In genomic region chr20:46708172-46708860, GRCh38 we compare ENCODE assay signal across 9 cellular contexts. TPM values are rescaled to one million over a fixed set of nuclear protein-coding genes. Genes with fewer than 3 reads are reported as not detected.
DNase-seq lines count a peak whose midpoint lies in the region; ATAC-seq and TF ChIP-seq lines count a peak whose summit lies in the region.
"Had no signal": no experiment of that assay in that cellular context is flagged by ENCODE, and none has a peak within 500 bp of the region (broad histone marks: within the 10 kb centered on the region; RNA-seq: fewer than 3 reads in every experiment).

No MANE protein-coding gene starts in this region.

- no peak overlapping the region for H3K9ac ChIP-seq in HCT116 (ENCODE audit: low read length)

- H3K36me3 Mint-ChIP-seq in central memory CD8-positive, alpha-beta T cell (ENCODE audit: insufficient read depth), result peaks cover 2% of the 10 kb centered on the region
- H3K36me3 Mint-ChIP-seq in naive B cell, result peaks cover 7 to 17% of the 10 kb centered on the region in 2 donors

- H3K9me3 Mint-ChIP-seq in central memory CD8-positive, alpha-beta T cell, result no peaks in the 10 kb centered on the region
- H3K9me3 Mint-ChIP-seq in naive B cell, result peaks cover 0 to 19% (median 7%) of the 10 kb centered on the region in 7 donors

- H3K4me2 ChIP-seq in HCT116 (ENCODE audit: low read length), result no peak overlapping the region

- no peak overlapping the region for H3K4me3 Mint-ChIP-seq in central memory CD8-positive, alpha-beta T cell
- H3K4me3 Mint-ChIP-seq in naive B cell, result peak overlapping the region in 6 of 8 donors; percentile 3 to 84 (median 52)

- RAD21 ChIA-PET in HCT116 (lab: Charles Lee; ENCODE audit: low non-redundant PET in 1 of 2, low total read pairs in 2 of 2, uncharacterized antibody in 2 of 2, unreplicated experiment in 2 of 2), result no interaction called here

- H3K4me1 Mint-ChIP-seq in central memory CD8-positive, alpha-beta T cell, result peaks cover 15% of the 10 kb centered on the region
- peaks cover 14 to 21% (median 16%) of the 10 kb centered on the region in 3 donors for H3K4me1 Mint-ChIP-seq in naive B cell

- peak overlapping the region; percentile 29 for H3K27ac Mint-ChIP-seq in central memory CD8-positive, alpha-beta T cell (ENCODE audit: low read depth)
- no peak overlapping the region for H3K27ac Mint-ChIP-seq in naive B cell

- no TSS peak for BruUV-seq in HCT116 (replicated peaks; lab: Mats Ljungman, UMichigan)

- H3K9me3 ChIP-seq in HCT116 (ENCODE audit: control insufficient read depth in 1 of 2, insufficient read depth in 1 of 2, low read depth in 1 of 2, low read length in 2 of 2) (no peaks in the 10 kb centered on the region; a peak in 1 of 4 replicates), left lung (peaks cover 0 to 6% of the 10 kb centered on the region in 2 donors)
- H3K9me3 ChIP-seq in effector memory CD4-positive, alpha-beta T cell (ENCODE audit: control insufficient read depth, low read length), result no peaks in the 10 kb centered on the region

- no peak for TF ChIP-seq RAD21 in HCT116 (IDR thresholded peaks at IDR 0.05; ENCODE audit: low read depth)

- H3K36me3 ChIP-seq in HCT116 (ENCODE audit: control insufficient read depth in 1 of 2, insufficient read depth in 2 of 2, low read length in 2 of 2), result no peaks in the 10 kb centered on the region
- H3K36me3 ChIP-seq in effector memory CD4-positive, alpha-beta T cell (ENCODE audit: control insufficient read depth, insufficient read depth, low read length), result no peaks in the 10 kb centered on the region
- no peaks in the 10 kb centered on the region for H3K36me3 ChIP-seq in left lung

- H3K4me3 ChIP-seq in HCT116 (replicated peaks in 1 of 2; ENCODE audit: low read depth in 1 of 2, low read length in 2 of 2), result no peak overlapping the region
- H3K4me3 ChIP-seq in effector memory CD4-positive, alpha-beta T cell (ENCODE audit: insufficient read depth, low read depth, low read length, poor library complexity, severe bottlenecking), result no peak overlapping the region
- H3K4me3 ChIP-seq in left lung, result no peak overlapping the region

- no peaks in the 10 kb centered on the region for H4K20me1 ChIP-seq in HCT116 (ENCODE audit: insufficient read depth)

- H3K4me1 ChIP-seq in HCT116 (ENCODE audit: control insufficient read depth in 1 of 2, insufficient read depth in 2 of 2, low read length in 2 of 2), result no peaks in the 10 kb centered on the region
- H3K4me1 ChIP-seq in effector memory CD4-positive, alpha-beta T cell (ENCODE audit: control insufficient read depth, insufficient read depth, low read length, poor library complexity, severe bottlenecking), result peaks cover 6% of the 10 kb centered on the region
- peaks cover 0 to 15% of the 10 kb centered on the region in 2 donors for H3K4me1 ChIP-seq in left lung

- TF ChIP-seq CTCF in AG09319 (IDR thresholded peaks at IDR 0.05; ENCODE audit: low read depth, low read length) (peak; percentile 5), HCT116 (IDR thresholded peaks at IDR 0.05 in 2 of 3, conservative IDR thresholded peaks at IDR 0.05 in 1 of 3; ENCODE audit: borderline replicate concordance in 1 of 3, insufficient read depth in 1 of 3, low read depth in 2 of 3, low read length in 2 of 3) (peak; percentile 6 to 56 (median 56); a peak in 5 of 6 replicates), left lung (IDR thresholded peaks at IDR 0.05) (no peak)

- TF ChIP-seq POLR2A in HCT116 (IDR thresholded peaks at IDR 0.05; ENCODE audit: borderline replicate concordance, extremely low read depth, insufficient read depth, insufficient read length), result no peak

- CTCF ChIA-PET in HCT116 (lab: Charles Lee), result no interaction called here

- POLR2A ChIA-PET in HCT116 (lab: Charles Lee), result interaction anchor here (1.1 kb wide), 1 partner anchor 13 kb away, joined by 4 read pairs; no protein-coding TSS in a partner anchor

- H3K27me3 Mint-ChIP-seq in central memory CD8-positive, alpha-beta T cell, result peaks cover 76% of the 10 kb centered on the region
- peaks cover 58 to 67% (median 63%) of the 10 kb centered on the region in 3 donors for H3K27me3 Mint-ChIP-seq in naive B cell

- H3K27me3 ChIP-seq in HCT116 (ENCODE audit: insufficient read depth, low read length) (no peaks in the 10 kb centered on the region), left lung (peaks cover 0 to 26% of the 10 kb centered on the region in 2 donors)
- peaks cover 14% of the 10 kb centered on the region for H3K27me3 ChIP-seq in effector memory CD4-positive, alpha-beta T cell (replicated peaks; ENCODE audit: control insufficient read depth, insufficient read depth, low read length, poor library complexity, severe bottlenecking)

- H3K79me2 ChIP-seq in HCT116 (ENCODE audit: insufficient read depth, low read length), result no peaks in the 10 kb centered on the region

- no peaks in the 10 kb centered on the region for H3K9me2 ChIP-seq in HCT116 (ENCODE audit: insufficient read depth)

- no peak overlapping the region for H2AFZ ChIP-seq in HCT116 (ENCODE audit: low read depth, low read length, poor library complexity, severe bottlenecking)

- H3K27ac ChIP-seq in HCT116 (ENCODE audit: low read depth, low read length) (no peak overlapping the region), left lung (no peak overlapping the region)
- H3K27ac ChIP-seq in effector memory CD4-positive, alpha-beta T cell (ENCODE audit: insufficient read depth, low read length, poor library complexity, severe bottlenecking), result no peak overlapping the region

- ATAC-seq in HCT116, result peak; percentile 61
- ATAC-seq in central memory CD8-positive, alpha-beta T cell (replicated peaks; ENCODE audit: extremely low read depth, poor library complexity, severe bottlenecking), result no peak
- no peak for ATAC-seq in naive B cell (ENCODE audit: low read depth in 2 of 2)
- no peak for ATAC-seq in left lung

- intact Hi-C loops in HCT116 (cut with micrococcal nuclease) (no loop called here), left lung (cut with DNase I) (no loop called here)

- DNase-seq in AG09319 (ENCODE audit: extremely low read depth, low read depth), result no peak
- no peak for DNase-seq in HCT116 (ENCODE audit: low read depth, low spot score)
- DNase-seq in central memory CD8-positive, alpha-beta T cell (ENCODE audit: low spot score in 2 of 2), result no peak
- DNase-seq in naive B cell, result no peak
- DNase-seq in activated CD8-positive, alpha-beta memory T cell treated with anti-CD3 and anti-CD28 coated beads, Interleukin-2, amount 50 U/mL, for 48 hours, result no peak
- DNase-seq in retina, result no peak
- no peak for DNase-seq in effector memory CD4-positive, alpha-beta T cell
- DNase-seq in left lung, result no peak
- DNase-seq: effector CD8-positive, alpha-beta T cell had no signal

TF ChIP-seq in HCT116, 20 proteins besides CTCF, POLR2A, EP300 and RAD21 (continues in another document):
- TF ChIP-seq POLR2AphosphoS5 (IDR thresholded peaks at IDR 0.05; ENCODE audit: low read depth, low read length) (no peak), SP1 (IDR thresholded peaks at IDR 0.05; ENCODE audit: low read depth) (no peak), CBX3 (IDR thresholded peaks at IDR 0.05; ENCODE audit: low read depth) (no peak), ELF1 (IDR thresholded peaks at IDR 0.05; ENCODE audit: borderline replicate concordance, low read depth) (no peak), EZH2phosphoT487 (IDR thresholded peaks at IDR 0.05; ENCODE audit: borderline replicate concordance) (no peak), SIN3A (IDR thresholded peaks at IDR 0.05; ENCODE audit: low read depth) (no peak), JUND (IDR thresholded peaks at IDR 0.05) (no peak), EZH2 (IDR thresholded peaks at IDR 0.05) (no peak), ZNF274 (IDR thresholded peaks at IDR 0.05; ENCODE audit: low read depth, low read length) (no peak), REST (IDR thresholded peaks at IDR 0.05; ENCODE audit: low read depth) (no peak), EGR1 (IDR thresholded peaks at IDR 0.05; ENCODE audit: low read depth) (no peak), TCF7L2 (IDR thresholded peaks at IDR 0.05; ENCODE audit: borderline replicate concordance, extremely low read depth, insufficient read depth, insufficient read length) (no peak)

RNA-seq across cellular contexts. Expression of gene SLC2A10, which starts 1.1 kb away (rescaled TPM):
- total RNA-seq in HCT116 (2021; ENCODE audit: unreplicated experiment), result 0.05 TPM
- 0.01 TPM in 1 of 2 replicates, not detected in the other for polyA plus RNA-seq in HCT116 (2012)
- polyA plus RNA-seq in naive B cell (ENCODE audit: low read depth in 6 of 6), result not detected
- total RNA-seq in left lung, result 10 to 100 TPM; 12.9 to 26.1 TPM

RNA-seq across cellular contexts. Expression of gene TP53RK, which starts 19.1 kb away (rescaled TPM):
- total RNA-seq in HCT116 (2021; ENCODE audit: unreplicated experiment) (9.2 TPM), left lung (10 to 100 TPM in 1 of 2 donors, 1 to 10 TPM in 1; 9.6 to 11.6 TPM)
- 4.6 and 6.3 TPM in 2 replicates for polyA plus RNA-seq in HCT116 (2012)
- polyA plus RNA-seq in naive B cell (ENCODE audit: low read depth in 6 of 6), result 10 to 100 TPM in 5 of 6 donors, 1 to 10 TPM in 1; 7.2 to 18.8 (median 13.4) TPM

RNA-seq across cellular contexts. Expression of gene SLC13A3, which starts 57.1 kb away (rescaled TPM):
- not detected for total RNA-seq in HCT116 (2021; ENCODE audit: unreplicated experiment)
- 0.10 and 0.21 TPM in 2 replicates for polyA plus RNA-seq in HCT116 (2012)
- under 1 TPM in 1 of 6 donors, not detected in 5; 0.53 TPM for polyA plus RNA-seq in naive B cell (ENCODE audit: low read depth in 6 of 6)
- total RNA-seq in left lung, result 1 to 10 TPM; 2.4 to 2.9 TPM

Comparison
In these comparisons a context has a peak if more than half of its experiments do, and no peak if none do; other contexts are left out.
1. CTCF ChIP-seq: peak in AG09319 (single experiment) and HCT116 (3 of 3); none in left lung (0 of 2).
2. RNA of gene SLC2A10, which starts 1.1 kb away (total RNA-seq): 12.9 to 26.1 TPM in left lung; 0.05 TPM in HCT116 (single experiment); every median in the first group is over 10 times any median in the second.